ENCODE assay signal across 2 cellular contexts in genomic region chr14:104680056-104680805, GRCh38.
A peak's percentile ranks its signal among the peaks of the same experiment; 100 is the strongest.
TF ChIP-seq lines count a peak whose summit lies in the region.

No MANE protein-coding gene starts in this region.

TF ChIP-seq in HEK293, 187 proteins besides CTCF, POLR2A, EP300 and RAD21 (continued from another document and continues in another):
- TF ChIP-seq PRDM2 (tag by site-specific recombination; IDR thresholded peaks at IDR 0.05; ENCODE audit: borderline replicate concordance) (no peak), PRDM10 (tag by site-specific recombination; IDR thresholded peaks at IDR 0.05) (peak; percentile 60), ZBTB7A (tag by site-specific recombination; IDR thresholded peaks at IDR 0.05; ENCODE audit: low read depth) (no peak), ZNF585B (tag by site-specific recombination; IDR thresholded peaks at IDR 0.05) (no peak), ZSCAN23 (tag by site-specific recombination; IDR thresholded peaks at IDR 0.05) (no peak), ZBTB21 (tag by site-specific recombination; IDR thresholded peaks at IDR 0.05) (no peak), SP2 (tag by site-specific recombination; IDR thresholded peaks at IDR 0.05) (peak; percentile 35), HIC1 (tag by site-specific recombination; IDR thresholded peaks at IDR 0.05) (0 out of 2 replicates have a peak, but pooled peaks have one; percentile 11), GFI1B (tag by site-specific recombination; IDR thresholded peaks at IDR 0.05) (no peak), ZNF623 (tag by site-specific recombination; IDR thresholded peaks at IDR 0.05) (no peak)
- TF ChIP-seq, protein P1, sequence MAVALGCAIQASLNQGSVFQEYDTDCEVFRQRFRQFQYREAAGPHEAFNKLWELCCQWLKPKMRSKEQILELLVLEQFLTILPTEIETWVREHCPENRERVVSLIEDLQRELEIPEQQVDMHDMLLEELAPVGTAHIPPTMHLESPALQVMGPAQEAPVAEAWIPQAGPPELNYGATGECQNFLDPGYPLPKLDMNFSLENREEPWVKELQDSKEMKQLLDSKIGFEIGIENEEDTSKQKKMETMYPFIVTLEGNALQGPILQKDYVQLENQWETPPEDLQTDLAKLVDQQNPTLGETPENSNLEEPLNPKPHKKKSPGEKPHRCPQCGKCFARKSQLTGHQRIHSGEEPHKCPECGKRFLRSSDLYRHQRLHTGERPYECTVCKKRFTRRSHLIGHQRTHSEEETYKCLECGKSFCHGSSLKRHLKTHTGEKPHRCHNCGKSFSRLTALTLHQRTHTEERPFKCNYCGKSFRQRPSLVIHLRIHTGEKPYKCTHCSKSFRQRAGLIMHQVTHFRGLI (tag by site-specific recombination; IDR thresholded peaks at IDR 0.05), result peak; percentile 99

TF ChIP-seq in WTC11, 78 proteins besides CTCF, POLR2A, EP300 and RAD21 (continued from another document):
- TF ChIP-seq, protein P2, sequence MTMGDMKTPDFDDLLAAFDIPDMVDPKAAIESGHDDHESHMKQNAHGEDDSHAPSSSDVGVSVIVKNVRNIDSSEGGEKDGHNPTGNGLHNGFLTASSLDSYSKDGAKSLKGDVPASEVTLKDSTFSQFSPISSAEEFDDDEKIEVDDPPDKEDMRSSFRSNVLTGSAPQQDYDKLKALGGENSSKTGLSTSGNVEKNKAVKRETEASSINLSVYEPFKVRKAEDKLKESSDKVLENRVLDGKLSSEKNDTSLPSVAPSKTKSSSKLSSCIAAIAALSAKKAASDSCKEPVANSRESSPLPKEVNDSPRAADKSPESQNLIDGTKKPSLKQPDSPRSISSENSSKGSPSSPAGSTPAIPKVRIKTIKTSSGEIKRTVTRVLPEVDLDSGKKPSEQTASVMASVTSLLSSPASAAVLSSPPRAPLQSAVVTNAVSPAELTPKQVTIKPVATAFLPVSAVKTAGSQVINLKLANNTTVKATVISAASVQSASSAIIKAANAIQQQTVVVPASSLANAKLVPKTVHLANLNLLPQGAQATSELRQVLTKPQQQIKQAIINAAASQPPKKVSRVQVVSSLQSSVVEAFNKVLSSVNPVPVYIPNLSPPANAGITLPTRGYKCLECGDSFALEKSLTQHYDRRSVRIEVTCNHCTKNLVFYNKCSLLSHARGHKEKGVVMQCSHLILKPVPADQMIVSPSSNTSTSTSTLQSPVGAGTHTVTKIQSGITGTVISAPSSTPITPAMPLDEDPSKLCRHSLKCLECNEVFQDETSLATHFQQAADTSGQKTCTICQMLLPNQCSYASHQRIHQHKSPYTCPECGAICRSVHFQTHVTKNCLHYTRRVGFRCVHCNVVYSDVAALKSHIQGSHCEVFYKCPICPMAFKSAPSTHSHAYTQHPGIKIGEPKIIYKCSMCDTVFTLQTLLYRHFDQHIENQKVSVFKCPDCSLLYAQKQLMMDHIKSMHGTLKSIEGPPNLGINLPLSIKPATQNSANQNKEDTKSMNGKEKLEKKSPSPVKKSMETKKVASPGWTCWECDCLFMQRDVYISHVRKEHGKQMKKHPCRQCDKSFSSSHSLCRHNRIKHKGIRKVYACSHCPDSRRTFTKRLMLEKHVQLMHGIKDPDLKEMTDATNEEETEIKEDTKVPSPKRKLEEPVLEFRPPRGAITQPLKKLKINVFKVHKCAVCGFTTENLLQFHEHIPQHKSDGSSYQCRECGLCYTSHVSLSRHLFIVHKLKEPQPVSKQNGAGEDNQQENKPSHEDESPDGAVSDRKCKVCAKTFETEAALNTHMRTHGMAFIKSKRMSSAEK (CRISPR knock-in tag; IDR thresholded peaks at IDR 0.05; ENCODE audit: borderline replicate concordance), result no peak
